ENCODE assay signal across 9 cellular contexts in the genomic region with DNA sequence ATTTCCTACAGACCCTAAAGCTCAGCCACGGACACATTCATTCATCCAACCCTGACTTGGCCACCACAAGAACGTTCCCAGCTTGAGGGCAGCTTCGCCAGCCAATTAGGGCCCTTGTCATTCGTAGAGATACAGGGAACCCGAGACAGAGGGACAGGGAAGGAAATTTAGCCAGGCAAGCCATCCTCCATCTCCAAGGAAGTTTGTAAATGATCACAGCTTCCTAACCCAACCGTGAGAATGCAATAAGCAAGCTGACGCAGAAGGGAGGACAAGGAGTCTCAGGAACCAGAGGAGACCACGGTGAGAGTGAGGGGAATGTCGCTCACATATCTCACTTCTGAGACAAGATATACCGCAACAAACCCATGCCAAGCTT. TPM values are rescaled to one million over a fixed set of nuclear protein-coding genes. Genes with fewer than 3 reads are reported as not detected.
A peak's percentile ranks its signal among the peaks of the same experiment; 100 is the strongest.
DNase-seq lines count a peak whose midpoint lies in the region; FAIRE-seq and TF ChIP-seq lines count a peak whose summit lies in the region.
"Had no signal": no experiment of that assay in that cellular context is flagged by ENCODE, and none has a peak within 500 bp of the region (broad histone marks: within the 10 kb centered on the region; RNA-seq: fewer than 3 reads in every experiment).

No MANE protein-coding gene starts in this region.

- no peaks in the 10 kb centered on the region for H3K9me1 ChIP-seq in keratinocyte (ENCODE audit: control insufficient read depth, extremely low read depth, insufficient read depth, low read length)

- H2AFZ ChIP-seq in keratinocyte (ENCODE audit: control insufficient read depth, low read length) = no peak overlapping the region

- peaks cover 3% of the 10 kb centered on the region for H3K36me3 Mint-ChIP-seq in activated CD4-positive, alpha-beta T cell treated with anti-CD3 and anti-CD28 coated beads, Interleukin-2, amount 10 ng/mL, durations not matched to agents 7 days and 5 days (ENCODE audit: low read depth)
- H3K36me3 Mint-ChIP-seq in activated naive CD8-positive, alpha-beta T cell treated with anti-CD3 and anti-CD28 coated beads for 36 hours = no peaks in the 10 kb centered on the region

- H3K27ac Mint-ChIP-seq in activated CD4-positive, alpha-beta T cell treated with anti-CD3 and anti-CD28 coated beads, Interleukin-2, amount 10 ng/mL, durations not matched to agents 7 days and 5 days = no peak overlapping the region
- H3K27ac Mint-ChIP-seq in activated naive CD8-positive, alpha-beta T cell treated with anti-CD3 and anti-CD28 coated beads for 36 hours = no peak overlapping the region

- H3K4me3 ChIP-seq in keratinocyte (ENCODE audit: control insufficient read depth in 2 of 3, extremely low read depth in 1 of 3, insufficient read depth in 2 of 3, low read depth in 1 of 3, low read length in 3 of 3) (peak overlapping the region; percentile 64 to 79 (median 78)), testis (peak overlapping the region; percentile 87 to 92)

- TF ChIP-seq CTCF in keratinocyte (optimal IDR thresholded peaks at IDR 0.05 in 1 of 3, IDR thresholded peaks at IDR 0.05 in 1 of 3, conservative IDR thresholded peaks at IDR 0.05 in 1 of 3; ENCODE audit: extremely low read depth in 1 of 3, insufficient read depth in 2 of 3, low read length in 3 of 3) = no peak
- TF ChIP-seq CTCF in testis (IDR thresholded peaks at IDR 0.05) = no peak

- dilution Hi-C loops in keratinocyte (cut with MboI; ENCODE audit: extremely low pct_ligation_motif_present, low sequenced_read_pairs) = no loop called here

- CTCF ChIA-PET in activated CD4-positive, alpha-beta T cell treated with anti-CD3 and anti-CD28 coated beads, Interleukin-2, amount 10 ng/mL, durations not matched to agents 7 days and 5 days (lab: Charles Lee) = interaction anchor here (0.5 to 1.7 kb wide), 9 partner anchors 8 to 277 kb away, joined by 3 to 6 read pairs (median 4); no protein-coding TSS in a partner anchor

- 16 to 26% methylated on average over 10 of the region's 10 CpGs for WGBS in testis, 2 donors

- TF ChIP-seq POLR2A in testis (IDR thresholded peaks at IDR 0.05) = no peak
- TF ChIP-seq POLR2A in GM12891 (IDR thresholded peaks at IDR 0.05; ENCODE audit: low read depth, low read length) = no peak
- no peak for TF ChIP-seq POLR2A in H54 (IDR thresholded peaks at IDR 0.05; ENCODE audit: low read depth, low read length)

- H3K4me2 ChIP-seq in keratinocyte (ENCODE audit: control insufficient read depth, extremely low read depth, insufficient read depth, low read depth, low read length) = peak overlapping the region; percentile 73

- H3K27ac ChIP-seq in keratinocyte (ENCODE audit: control insufficient read depth, insufficient read depth, low read length) (peak overlapping the region; percentile 11), testis (peak overlapping the region; percentile 53 to 99)

- H3K27me3 Mint-ChIP-seq in activated CD4-positive, alpha-beta T cell treated with anti-CD3 and anti-CD28 coated beads, Interleukin-2, amount 10 ng/mL, durations not matched to agents 7 days and 5 days = no peaks in the 10 kb centered on the region
- H3K27me3 Mint-ChIP-seq in activated naive CD8-positive, alpha-beta T cell treated with anti-CD3 and anti-CD28 coated beads for 36 hours = no peaks in the 10 kb centered on the region

- H3K4me1 ChIP-seq in keratinocyte (ENCODE audit: control insufficient read depth, extremely low read depth, insufficient read depth, low read length) (peaks cover 25% of the 10 kb centered on the region), testis (peaks cover 42% of the 10 kb centered on the region)

- peak overlapping the region; percentile 74 for H3K4me3 Mint-ChIP-seq in activated CD4-positive, alpha-beta T cell treated with anti-CD3 and anti-CD28 coated beads, Interleukin-2, amount 10 ng/mL, durations not matched to agents 7 days and 5 days
- H3K4me3 Mint-ChIP-seq in activated naive CD8-positive, alpha-beta T cell treated with anti-CD3 and anti-CD28 coated beads for 36 hours = peak overlapping the region; percentile 3

- no peaks in the 10 kb centered on the region for H3K27me3 ChIP-seq in keratinocyte (ENCODE audit: control insufficient read depth, extremely low read depth, insufficient read depth, low read length)
- H3K27me3 ChIP-seq in testis = no peaks in the 10 kb centered on the region

- no peaks in the 10 kb centered on the region for H3K9me3 Mint-ChIP-seq in activated CD4-positive, alpha-beta T cell treated with anti-CD3 and anti-CD28 coated beads, Interleukin-2, amount 10 ng/mL, durations not matched to agents 7 days and 5 days
- no peaks in the 10 kb centered on the region for H3K9me3 Mint-ChIP-seq in activated naive CD8-positive, alpha-beta T cell treated with anti-CD3 and anti-CD28 coated beads for 36 hours

- H3K9me3 ChIP-seq in keratinocyte (ENCODE audit: control insufficient read depth, low read depth, low read length) (no peaks in the 10 kb centered on the region), testis (no peaks in the 10 kb centered on the region)

- intact Hi-C loops in testis (cut with DNase I; ENCODE audit: low total_unique reads) = loop anchor here (10.0 kb wide), 2 partner anchors 61 to 151 kb away; a partner anchor contains a TSS

- H3K4me1 Mint-ChIP-seq in activated CD4-positive, alpha-beta T cell treated with anti-CD3 and anti-CD28 coated beads, Interleukin-2, amount 10 ng/mL, durations not matched to agents 7 days and 5 days = peaks cover 45% of the 10 kb centered on the region
- H3K4me1 Mint-ChIP-seq in activated naive CD8-positive, alpha-beta T cell treated with anti-CD3 and anti-CD28 coated beads for 36 hours = peaks cover 50% of the 10 kb centered on the region

- peaks cover 53% of the 10 kb centered on the region for H3K79me2 ChIP-seq in keratinocyte (ENCODE audit: control insufficient read depth, insufficient read depth, low read length)

- H3K36me3 ChIP-seq in keratinocyte (ENCODE audit: control insufficient read depth in 2 of 2, extremely low read depth in 1 of 2, insufficient read depth in 2 of 2, low read length in 2 of 2) (no peaks in the 10 kb centered on the region), testis (ENCODE audit: low read depth, missing control alignments) (no peaks in the 10 kb centered on the region)

- H4K20me1 ChIP-seq in keratinocyte (ENCODE audit: control insufficient read depth, extremely low read depth, insufficient read depth, low read length) = no peaks in the 10 kb centered on the region

- peak overlapping the region; percentile 71 for H3K9ac ChIP-seq in keratinocyte (ENCODE audit: control insufficient read depth, extremely low read depth, insufficient read depth, low read length)

- POLR2A ChIA-PET in activated CD4-positive, alpha-beta T cell treated with anti-CD3 and anti-CD28 coated beads, Interleukin-2, amount 10 ng/mL, durations not matched to agents 7 days and 5 days (lab: Charles Lee) = no interaction called here

- FAIRE-seq in keratinocyte (lab: Jason Lieb, UNC) = no peak
- FAIRE-seq in GM12891 (lab: Jason Lieb, UNC) = no peak
- FAIRE-seq in H54 (lab: Jason Lieb, UNC) = no peak

- DNase-seq in activated CD4-positive, alpha-beta T cell treated with anti-CD3 and anti-CD28 coated beads, Interleukin-2, amount 10 ng/mL, durations not matched to agents 7 days and 5 days = no peak
- DNase-seq in activated CD4-positive, alpha-beta T cell treated with anti-CD3 and anti-CD28 coated beads for 4 hours = no peak
- DNase-seq in activated naive CD8-positive, alpha-beta T cell treated with anti-CD3 and anti-CD28 coated beads for 36 hours = no peak
- DNase-seq in keratinocyte (ENCODE audit: low read depth, low spot score) (no peak), testis (no peak), GM12891 (ENCODE audit: insufficient read length, low spot score) (no peak), nucleus accumbens (lab: John Stamatoyannopoulos, UW) (no peak), H54 (ENCODE audit: insufficient read length, low spot score) (no peak)
- DNase-seq: COR-L47 had no signal

TF ChIP-seq in GM12891, 5 proteins besides CTCF, POLR2A, EP300 and RAD21:
- TF ChIP-seq PAX5 (IDR thresholded peaks at IDR 0.05; ENCODE audit: insufficient read depth, low read length, severe bottlenecking) (no peak), SPI1 (IDR thresholded peaks at IDR 0.05; ENCODE audit: low read depth, low read length) (no peak), POU2F2 (IDR thresholded peaks at IDR 0.05; ENCODE audit: low read depth, low read length) (no peak), TAF1 (IDR thresholded peaks at IDR 0.05; ENCODE audit: low read depth, low read length) (no peak), POLR2AphosphoS5 (IDR thresholded peaks at IDR 0.05; ENCODE audit: low read depth, low read length) (no peak)

RNA-seq across cellular contexts. Expression of a gene that starts 1.4 kb away (rescaled TPM):
- total RNA-seq in activated CD4-positive, alpha-beta T cell treated with anti-CD3 and anti-CD28 coated beads, Interleukin-2, amount 10 ng/mL, durations not matched to agents 7 days and 5 days = 1 to 10 TPM; 9.0 to 9.4 TPM
- 1 to 10 TPM; 1.6 to 2.0 TPM for total RNA-seq in activated naive CD8-positive, alpha-beta T cell treated with anti-CD3 and anti-CD28 coated beads for 36 hours
- polyA plus RNA-seq in keratinocyte (6.1 to 18.3 TPM (median 9.2 TPM) in 3 replicates), testis (ENCODE audit: insufficient read depth, low read depth, low replicate concordance) (34.7 TPM)
- polyA plus RNA-seq in keratinocyte (2011; ENCODE audit: low read depth) = 0.40 TPM
- polyA plus RNA-seq in keratinocyte (2011; cell fraction: cytosol; rRNA removed) = 6.1 and 8.1 TPM in 2 replicates
- polyA plus RNA-seq in keratinocyte (2011; cell fraction: nucleus; rRNA removed) = 17.6 and 18.8 TPM in 2 replicates
- 1.2 and 14.8 TPM in 2 replicates for polyA plus RNA-seq in keratinocyte (2012; ENCODE audit: low replicate concordance)
- 10.9 to 28.9 TPM (median 14.5 TPM) in 3 replicates for polyA minus RNA-seq in keratinocyte
- polyA minus RNA-seq in keratinocyte (2011; cell fraction: cytosol; rRNA and poly(A)+ RNA removed) = 6.7 TPM
- polyA minus RNA-seq in keratinocyte (2011; cell fraction: nucleus; rRNA and poly(A)+ RNA removed) = 10.8 and 16.9 TPM in 2 replicates
- 10 to 100 TPM; 21.1 to 26.1 TPM for total RNA-seq in testis
- 7.5 TPM for polyA plus RNA-seq in GM12891 (2012; ENCODE audit: low read depth, missing spikeins)
